Comparison of ENCODE assay signal across 21 cellular contexts in the genomic region with DNA sequence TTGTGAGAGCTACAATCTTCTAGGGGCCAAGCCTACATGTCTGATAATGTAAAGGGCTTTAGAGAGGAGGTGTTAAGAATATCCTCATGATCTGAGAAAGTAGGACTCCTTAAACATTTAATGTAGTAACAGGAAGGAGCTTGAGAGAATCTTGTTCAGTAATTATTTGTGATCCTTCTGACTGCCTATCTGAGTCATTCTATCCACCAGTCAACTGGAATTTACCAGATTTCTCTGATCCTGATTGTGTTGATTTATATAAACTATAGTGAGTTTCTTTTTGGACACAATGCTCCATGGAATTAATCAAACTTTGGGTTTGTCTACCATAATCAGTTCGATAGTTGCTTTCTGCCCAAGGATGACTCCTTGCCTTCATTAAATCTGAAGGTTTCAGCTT.
A peak's percentile ranks its signal among the peaks of the same experiment; 100 is the strongest.
DNase-seq lines count a peak whose midpoint lies in the region; ATAC-seq, FAIRE-seq and TF ChIP-seq lines count a peak whose summit lies in the region.
"Had no signal": no experiment of that assay in that cellular context is flagged by ENCODE, and none has a peak within 500 bp of the region (broad histone marks: within the 10 kb centered on the region; RNA-seq: fewer than 3 reads in every experiment).

No MANE protein-coding gene starts in this region.

- H3K4me1 ChIP-seq in GM23248 (ENCODE audit: insufficient read depth) = peaks cover 20% of the 10 kb centered on the region
- H3K4me1 ChIP-seq: A549 had no signal

- DNase-seq in GM23248 (peak; percentile 36), fibroblast of mammary gland (ENCODE audit: low read depth) (peak; percentile 20), NCI-H2196 (lab: John Stamatoyannopoulos, UW; ENCODE audit: unreplicated experiment) (no peak)
- DNase-seq in activated CD4-positive, alpha-beta T cell treated with anti-CD3 and anti-CD28 coated beads, Interleukin-2, amount 50 U/mL, for 1 hour = no peak
- DNase-seq: 8988T; ACHN; C1 segment of cervical spinal cord; Calu3; CD4-positive, alpha-beta memory T cell; COR-L47; DMS53; DMS79 treated with DMSO at 0.1 percent for 48 hours; GF-D8; H7; HCEC 1CT had no signal

- no peaks in the 10 kb centered on the region for H3K36me3 ChIP-seq in GM23248 (ENCODE audit: low read depth)

- H3K9me3 ChIP-seq in GM23248 (ENCODE audit: low read depth) = no peaks in the 10 kb centered on the region
- H3K9me3 ChIP-seq: A549 had no signal

- TF ChIP-seq CTCF in fibroblast of mammary gland (conservative IDR thresholded peaks at IDR 0.05; ENCODE audit: control insufficient read depth, insufficient read depth, low read depth, low read length) = no peak

- no peaks in the 10 kb centered on the region; the same call in 1 of the 2 replicates for H3K9me2 ChIP-seq in GM23248 (ENCODE audit: insufficient read depth)

- H3K4me3 ChIP-seq in GM23248 (no peak overlapping the region), fibroblast of mammary gland (ENCODE audit: control insufficient read depth, low read depth, low read length) (no peak overlapping the region)
- H3K4me3 ChIP-seq: A549 had no signal

- H3K27me3 ChIP-seq in GM23248 (replicated peaks; ENCODE audit: insufficient read depth) = no peaks in the 10 kb centered on the region

- H3F3A ChIP-seq in GM23248 (ENCODE audit: insufficient read depth) = 0 out of 2 replicates have a peak, but pooled peaks cover 6% of the 10 kb centered on the region

- ATAC-seq in GM19351 (IDR thresholded peaks at IDR 0.05; ENCODE audit: unreplicated experiment) = no peak
- ATAC-seq: A549 had no signal

- in situ Hi-C loops in GM23248 (cut with MboI) = no loop called here

- no peak overlapping the region for H3K9ac ChIP-seq in GM23248

- 97 to 100% methylated on average over 1 of the region's 1 CpG for WGBS in GM23248 (ENCODE audit: low coverage in 1 of 2, low lambda C conversion rate in 2 of 2, missing lambda C conversion rate in 2 of 2), 2 experiments

- H4K20me1 ChIP-seq in GM23248 (ENCODE audit: insufficient read depth) = no peaks in the 10 kb centered on the region

- H3K4me2 ChIP-seq in GM23248 (ENCODE audit: unreplicated experiment) = no peak overlapping the region
- H3K4me2 ChIP-seq: A549 had no signal

- no peak overlapping the region for H3K27ac ChIP-seq in GM23248
- H3K27ac ChIP-seq: A549 had no signal

- FAIRE-seq in TTC549 (lab: Jason Lieb, UNC) = peak; percentile 25
- FAIRE-seq: A549, GM12891, GM18507, H1 had no signal

- H2AFZ ChIP-seq in GM23248 = no peak overlapping the region

- H3K79me2 ChIP-seq in GM23248 (ENCODE audit: insufficient read depth) = no peaks in the 10 kb centered on the region

Comparison
In these comparisons a context has a peak if more than half of its experiments do, and no peak if none do; other contexts are left out.
1. DNase-seq: peak in GM23248 (single experiment) and fibroblast of mammary gland (single experiment); none in NCI-H2196 (single experiment) and activated CD4-positive, alpha-beta T cell treated with anti-CD3 and anti-CD28 coated beads, Interleukin-2, amount 50 U/mL, for 1 hour (single experiment).